In genomic region chr16:75385507-75386152, GRCh38 we compare ENCODE assay signal across 8 cellular contexts. TPM values are rescaled to one million over a fixed set of nuclear protein-coding genes. Genes with fewer than 3 reads are reported as not detected.
DNase-seq lines count a peak whose midpoint lies in the region; ATAC-seq and TF ChIP-seq lines count a peak whose summit lies in the region.

No MANE protein-coding gene starts in this region.

- TF ChIP-seq CTCF in PC-3 (conservative IDR thresholded peaks at IDR 0.05; ENCODE audit: low read depth, low read length), result peak; percentile 71
- TF ChIP-seq CTCF in coronary artery (IDR thresholded peaks at IDR 0.05), result peak; percentile 48

- H3K27ac ChIP-seq in PC-3 (ENCODE audit: low read length), result no peak overlapping the region
- no peak overlapping the region for H3K27ac ChIP-seq in coronary artery

- H3K4me1 ChIP-seq in PC-3 (ENCODE audit: insufficient read depth, low read length), result no peaks in the 10 kb centered on the region; the same call in 1 of the 2 replicates

- H3K36me3 ChIP-seq in PC-3 (ENCODE audit: low read depth, low read length), result no peaks in the 10 kb centered on the region; the same call in 1 of the 2 replicates

- in situ Hi-C loops in KBM-7 (cut with MboI; ENCODE audit: low pct_unique_long_range_greater_than_20kb, low sequenced_read_pairs), result no loop called here

- CTCF ChIA-PET in PC-3 (lab: Charles Lee), result interaction anchor here (0.5 to 1.5 kb wide), 7 partner anchors 28 to 523 kb away, joined by 3 to 8 read pairs (median 4); no protein-coding TSS in a partner anchor

- H3K9me2 ChIP-seq in PC-3 (replicated peaks; ENCODE audit: low read length), result no peaks in the 10 kb centered on the region

- H3K9ac ChIP-seq in PC-3 (ENCODE audit: low read length), result no peak overlapping the region

- H4K20me1 ChIP-seq in PC-3 (ENCODE audit: low read length), result no peaks in the 10 kb centered on the region

- no TSS peak for BruUV-seq in PC-3 (replicated peaks; lab: Mats Ljungman, UMichigan)

- H3K9me3 ChIP-seq in PC-3 (ENCODE audit: low read length), result no peaks in the 10 kb centered on the region

- intact Hi-C loops in PC-3 (cut with micrococcal nuclease), result loop anchor here (1.0 to 5.0 kb wide), 5 partner anchors 43 to 186 kb away; partner anchors contain the start of gene BCAR1

- ATAC-seq in PC-3, result no peak
- no peak for ATAC-seq in HG02840 (IDR thresholded peaks at IDR 0.05; ENCODE audit: low FRiP score, unreplicated experiment)

- no peaks in the 10 kb centered on the region for H3K79me2 ChIP-seq in PC-3 (ENCODE audit: low read length)

- H3F3A ChIP-seq in PC-3 (ENCODE audit: low read length, unreplicated experiment), result peaks cover 3% of the 10 kb centered on the region

- H3K4me3 ChIP-seq in PC-3 (ENCODE audit: low read length) (no peak overlapping the region), coronary artery (no peak overlapping the region)

- peak; percentile 63 for DNase-seq in Daoy (ENCODE audit: low read depth)
- DNase-seq in KBM-7, result peak; percentile 48
- peak; percentile 73 for DNase-seq in PC-3
- no peak for DNase-seq in coronary artery (ENCODE audit: low spot score)
- peak; percentile 91 for DNase-seq in medulla oblongata (ENCODE audit: extremely low spot score)
- DNase-seq in activated T-cell treated with anti-CD3 and anti-CD28 coated beads for 4 hours, result no peak
- no peak for DNase-seq in COLO668 (lab: John Stamatoyannopoulos, UW; ENCODE audit: unreplicated experiment)

- H3K4me2 ChIP-seq in PC-3 (ENCODE audit: low read length), result no peak overlapping the region

- no peaks in the 10 kb centered on the region for H3K27me3 ChIP-seq in PC-3 (ENCODE audit: low read length)

- POLR2A ChIA-PET in PC-3 (lab: Charles Lee; ENCODE audit: unreplicated experiment), result interaction anchor here (0.5 to 0.7 kb wide), 3 partner anchors 8 to 173 kb away, joined by 3 to 5 read pairs (median 4); no protein-coding TSS in a partner anchor

- no peak overlapping the region for H2AFZ ChIP-seq in PC-3 (ENCODE audit: low read length)

RNA-seq across cellular contexts. Expression of gene CFDP1, which starts 47.7 kb away (rescaled TPM):
- total RNA-seq in Daoy (2014; rRNA removed; shearing (Covaris generic)), result 40.6 and 41.9 TPM in 2 replicates
- total RNA-seq in PC-3 (2014; rRNA removed), result 27.3 and 32.1 TPM in 2 replicates

Comparison
In these comparisons a context has a peak if more than half of its experiments do, and no peak if none do; other contexts are left out.
1. DNase-seq: peak in Daoy (single experiment), KBM-7 (single experiment), PC-3 (single experiment) and medulla oblongata (single experiment); none in coronary artery (single experiment), activated T-cell treated with anti-CD3 and anti-CD28 coated beads for 4 hours (single experiment) and COLO668 (single experiment).